Comparison of ENCODE assay signal across 1 cellular context in the genomic region with DNA sequence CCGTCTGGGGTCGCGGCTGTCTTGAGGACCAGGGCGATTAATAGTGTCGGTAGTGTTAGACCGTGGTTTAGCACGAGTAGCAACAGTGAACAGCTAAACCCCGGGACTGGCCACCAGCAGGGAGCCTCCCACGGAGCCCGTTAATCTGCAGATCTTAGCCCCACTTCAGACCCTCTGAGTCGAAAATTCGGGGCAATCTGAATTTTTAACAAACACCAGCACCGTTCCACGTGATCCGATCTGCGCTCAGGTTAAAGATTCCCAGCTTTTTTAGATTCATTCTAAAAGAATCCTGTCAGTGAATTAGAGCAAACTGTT.
TF ChIP-seq lines count a peak whose summit lies in the region.

No MANE protein-coding gene starts in this region.

TF ChIP-seq in endothelial cell of umbilical vein, 7 proteins besides CTCF, POLR2A, EP300 and RAD21 (continued from another document):
- no peak for TF ChIP-seq EZH2 (IDR thresholded peaks at IDR 0.05; ENCODE audit: borderline replicate concordance, low read depth, low read length, severe bottlenecking)
- TF ChIP-seq MYC (IDR thresholded peaks at IDR 0.05; ENCODE audit: low read depth, low read length) = no peak
- no peak for TF ChIP-seq GATA2 (IDR thresholded peaks at IDR 0.05; ENCODE audit: insufficient read depth, insufficient read length, low read depth, low read length)
- TF ChIP-seq POLR2AphosphoS5 (IDR thresholded peaks at IDR 0.05; ENCODE audit: insufficient read depth, low read depth, low read length) = no peak
